Comparison of ENCODE assay signal across 19 cellular contexts in genomic region chr14:54221971-54222370, GRCh38.
"Had no signal": no experiment of that assay in that cellular context is flagged by ENCODE, and none has a peak within 500 bp of the region (broad histone marks: within the 10 kb centered on the region; RNA-seq: fewer than 3 reads in every experiment).

No MANE protein-coding gene starts in this region.

- H3K27ac Mint-ChIP-seq: activated CD4-positive, alpha-beta memory T cell treated with anti-CD3 and anti-CD28 coated beads for 36 hours; activated naive CD8-positive, alpha-beta T cell treated with anti-CD3 and anti-CD28 coated beads, Interleukin-2, amount 50 U/mL, for 24 hours; activated T-cell treated with anti-CD3 and anti-CD28 coated beads, Interleukin-2, amount 50 U/mL, for 72 hours; memory B cell; natural killer cell treated with Interleukin-12 subunit alpha and Interleukin-12 subunit beta and Interleukin-15 and Interleukin-18, amount 100 ng/mL, for 72 hours; stimulated activated memory B cell treated with anti-CD40 and anti-IgM and Interleukin-4, amounts not matched to agents 10 μg/mL and 1 μg/mL and 100 μg/mL, for 72 hours had no signal

- ATAC-seq: activated naive CD8-positive, alpha-beta T cell treated with anti-CD3 and anti-CD28 coated beads, Interleukin-2, amount 50 U/mL, for 24 hours; activated T-cell treated with anti-CD3 and anti-CD28 coated beads, Interleukin-2, amount 50 U/mL, for 72 hours; natural killer cell treated with Interleukin-12 subunit alpha and Interleukin-12 subunit beta and Interleukin-15 and Interleukin-18, amount 100 ng/mL, for 72 hours; sciatic nerve; stimulated activated memory B cell treated with anti-CD40 and anti-IgM and Interleukin-4, amounts not matched to agents 10 μg/mL and 1 μg/mL and 100 μg/mL, for 72 hours had no signal

- H3K4me3 Mint-ChIP-seq: activated CD4-positive, alpha-beta memory T cell treated with anti-CD3 and anti-CD28 coated beads for 36 hours; activated naive CD8-positive, alpha-beta T cell treated with anti-CD3 and anti-CD28 coated beads, Interleukin-2, amount 50 U/mL, for 24 hours; activated T-cell treated with anti-CD3 and anti-CD28 coated beads, Interleukin-2, amount 50 U/mL, for 72 hours; memory B cell; natural killer cell treated with Interleukin-12 subunit alpha and Interleukin-12 subunit beta and Interleukin-15 and Interleukin-18, amount 100 ng/mL, for 72 hours; stimulated activated memory B cell treated with anti-CD40 and anti-IgM and Interleukin-4, amounts not matched to agents 10 μg/mL and 1 μg/mL and 100 μg/mL, for 72 hours had no signal

- H3K36me3 Mint-ChIP-seq: activated CD4-positive, alpha-beta memory T cell treated with anti-CD3 and anti-CD28 coated beads for 36 hours; memory B cell; natural killer cell treated with Interleukin-12 subunit alpha and Interleukin-12 subunit beta and Interleukin-15 and Interleukin-18, amount 100 ng/mL, for 72 hours; stimulated activated memory B cell treated with anti-CD40 and anti-IgM and Interleukin-4, amounts not matched to agents 10 μg/mL and 1 μg/mL and 100 μg/mL, for 72 hours had no signal

- H3K27ac ChIP-seq: transverse colon, uterus had no signal

- H3K9me3 ChIP-seq: transverse colon, uterus had no signal

- H3K9me3 Mint-ChIP-seq: activated CD4-positive, alpha-beta memory T cell treated with anti-CD3 and anti-CD28 coated beads for 36 hours; activated naive CD8-positive, alpha-beta T cell treated with anti-CD3 and anti-CD28 coated beads, Interleukin-2, amount 50 U/mL, for 24 hours; activated T-cell treated with anti-CD3 and anti-CD28 coated beads, Interleukin-2, amount 50 U/mL, for 72 hours; memory B cell; natural killer cell treated with Interleukin-12 subunit alpha and Interleukin-12 subunit beta and Interleukin-15 and Interleukin-18, amount 100 ng/mL, for 72 hours; stimulated activated memory B cell treated with anti-CD40 and anti-IgM and Interleukin-4, amounts not matched to agents 10 μg/mL and 1 μg/mL and 100 μg/mL, for 72 hours had no signal

- H3K36me3 ChIP-seq: transverse colon, uterus had no signal

- DNase-seq: activated CD4-positive, alpha-beta memory T cell treated with anti-CD3 and anti-CD28 coated beads for 36 hours; activated CD4-positive, alpha-beta T cell treated with anti-CD3 and anti-CD28 coated beads for 48 hours; activated CD4-positive, CD25-positive, alpha-beta regulatory T cell; activated gamma-delta T cell; activated naive CD4-positive, alpha-beta T cell treated with anti-CD3 and anti-CD28 coated beads, Interleukin-2, amount 50 U/mL, for 16 hours; activated naive CD8-positive, alpha-beta T cell treated with anti-CD3 and anti-CD28 coated beads, Interleukin-2, amount 50 U/mL, for 24 hours; activated T-cell treated with anti-CD3 and anti-CD28 coated beads, Interleukin-2, amount 50 U/mL, for 72 hours; foreskin fibroblast; hippocampal formation; occipital lobe; small intestine; stimulated activated CD4-positive, alpha-beta T cell treated with anti-CD3 and anti-CD28 coated beads, Interleukin-15, amount 100 ng/mL, for 24 hours; T-helper 9 cell; transverse colon; uterus had no signal

- H3K4me3 ChIP-seq: transverse colon, uterus had no signal
